Comparison of ENCODE assay signal across 10 cellular contexts in genomic region chr4:74097631-74098550, GRCh38. TPM values are rescaled to one million over a fixed set of nuclear protein-coding genes. Genes with fewer than 3 reads are reported as not detected.
DNase-seq lines count a peak whose midpoint lies in the region; ATAC-seq lines count a peak whose summit lies in the region.
"Had no signal": no experiment of that assay in that cellular context is flagged by ENCODE, and none has a peak within 500 bp of the region (broad histone marks: within the 10 kb centered on the region; RNA-seq: fewer than 3 reads in every experiment).

No MANE protein-coding gene starts in this region.

- DNase-seq in NCI-H510A treated with DMSO at 0.1 percent for 48 hours (lab: John Stamatoyannopoulos, UW) (peak; percentile 33), NCI-H510A (lab: John Stamatoyannopoulos, UW) (no peak), NCI-H2029 treated with DMSO at 0.1 percent for 48 hours (lab: John Stamatoyannopoulos, UW) (no peak), HT-29 (ENCODE audit: low spot score) (no peak)
- DNase-seq in activated naive CD8-positive, alpha-beta T cell treated with anti-CD3 and anti-CD28 coated beads, Interleukin-2, amount 10 ng/mL, durations not matched to agents 7 days and 5 days = no peak
- no peak for DNase-seq in stimulated activated effector memory CD8-positive, alpha-beta T cell treated with anti-CD3 and anti-CD28 coated beads, Interleukin-12 subunit alpha, Interleukin-12 subunit beta, amount 100 ng/mL, for 72 hours (ENCODE audit: low spot score in 2 of 2)
- DNase-seq: NCI-H1105 had no signal

- POLR2A ChIA-PET in activated naive CD8-positive, alpha-beta T cell treated with anti-CD3 and anti-CD28 coated beads, Interleukin-2, amount 10 ng/mL, durations not matched to agents 7 days and 5 days (lab: Charles Lee) = no interaction called here

- peaks cover 57% of the 10 kb centered on the region for H3K27me3 Mint-ChIP-seq in activated naive CD8-positive, alpha-beta T cell treated with anti-CD3 and anti-CD28 coated beads, Interleukin-2, amount 10 ng/mL, durations not matched to agents 7 days and 5 days

- peaks cover 6% of the 10 kb centered on the region for H3K4me1 Mint-ChIP-seq in activated naive CD8-positive, alpha-beta T cell treated with anti-CD3 and anti-CD28 coated beads, Interleukin-2, amount 10 ng/mL, durations not matched to agents 7 days and 5 days
- peaks cover 6% of the 10 kb centered on the region for H3K4me1 Mint-ChIP-seq in stimulated activated effector memory CD8-positive, alpha-beta T cell treated with anti-CD3 and anti-CD28 coated beads, Interleukin-12 subunit alpha, Interleukin-12 subunit beta, amount 100 ng/mL, for 72 hours

- H3K27ac Mint-ChIP-seq in activated naive CD8-positive, alpha-beta T cell treated with anti-CD3 and anti-CD28 coated beads, Interleukin-2, amount 10 ng/mL, durations not matched to agents 7 days and 5 days = no peak overlapping the region
- no peak overlapping the region for H3K27ac Mint-ChIP-seq in stimulated activated effector memory CD8-positive, alpha-beta T cell treated with anti-CD3 and anti-CD28 coated beads, Interleukin-12 subunit alpha, Interleukin-12 subunit beta, amount 100 ng/mL, for 72 hours
- H3K27ac Mint-ChIP-seq: activated naive CD4-positive, alpha-beta T cell treated with anti-CD3 and anti-CD28 coated beads, Interleukin-2, amount 50 U/mL, for 72 hours had no signal

- H3K27me3 ChIP-seq in iPS-20b (ENCODE audit: insufficient read depth, low read length) = peaks cover 27% of the 10 kb centered on the region

- no peaks in the 10 kb centered on the region for H3K36me3 Mint-ChIP-seq in activated naive CD8-positive, alpha-beta T cell treated with anti-CD3 and anti-CD28 coated beads, Interleukin-2, amount 10 ng/mL, durations not matched to agents 7 days and 5 days
- no peaks in the 10 kb centered on the region for H3K36me3 Mint-ChIP-seq in stimulated activated effector memory CD8-positive, alpha-beta T cell treated with anti-CD3 and anti-CD28 coated beads, Interleukin-12 subunit alpha, Interleukin-12 subunit beta, amount 100 ng/mL, for 72 hours

- H3K27ac ChIP-seq in iPS-20b (ENCODE audit: low read length) = no peak overlapping the region

- peak overlapping the region; percentile 77; the same call in 1 of the 2 replicates for H3K4me3 ChIP-seq in iPS-20b (ENCODE audit: low read length)

- H3K36me3 ChIP-seq in iPS-20b (ENCODE audit: insufficient read depth, low read depth, low read length) = no peaks in the 10 kb centered on the region

- H3K9me3 Mint-ChIP-seq in activated naive CD8-positive, alpha-beta T cell treated with anti-CD3 and anti-CD28 coated beads, Interleukin-2, amount 10 ng/mL, durations not matched to agents 7 days and 5 days = no peaks in the 10 kb centered on the region
- H3K9me3 Mint-ChIP-seq in stimulated activated effector memory CD8-positive, alpha-beta T cell treated with anti-CD3 and anti-CD28 coated beads, Interleukin-12 subunit alpha, Interleukin-12 subunit beta, amount 100 ng/mL, for 72 hours = no peaks in the 10 kb centered on the region
- H3K9me3 Mint-ChIP-seq: activated naive CD4-positive, alpha-beta T cell treated with anti-CD3 and anti-CD28 coated beads, Interleukin-2, amount 50 U/mL, for 72 hours had no signal

- no peaks in the 10 kb centered on the region for H3K9me3 ChIP-seq in iPS-20b (ENCODE audit: insufficient read depth, low read depth, low read length)

- peak overlapping the region; percentile 40; the same call in 1 of the 2 replicates for H3K9ac ChIP-seq in iPS-20b (ENCODE audit: low read depth, low read length)

- no peaks in the 10 kb centered on the region for H3K4me1 ChIP-seq in iPS-20b (ENCODE audit: insufficient read depth, low read length)

- ATAC-seq in activated naive CD8-positive, alpha-beta T cell treated with anti-CD3 and anti-CD28 coated beads, Interleukin-2, amount 10 ng/mL, durations not matched to agents 7 days and 5 days (ENCODE audit: low read depth) = no peak
- ATAC-seq in stimulated activated effector memory CD8-positive, alpha-beta T cell treated with anti-CD3 and anti-CD28 coated beads, Interleukin-12 subunit alpha, Interleukin-12 subunit beta, amount 100 ng/mL, for 72 hours = no peak
- no peak for ATAC-seq in HG03108 (IDR thresholded peaks at IDR 0.05; ENCODE audit: unreplicated experiment)

- peak overlapping the region; percentile 60 for H3K4me3 Mint-ChIP-seq in activated naive CD8-positive, alpha-beta T cell treated with anti-CD3 and anti-CD28 coated beads, Interleukin-2, amount 10 ng/mL, durations not matched to agents 7 days and 5 days
- peak overlapping the region; percentile 39 for H3K4me3 Mint-ChIP-seq in stimulated activated effector memory CD8-positive, alpha-beta T cell treated with anti-CD3 and anti-CD28 coated beads, Interleukin-12 subunit alpha, Interleukin-12 subunit beta, amount 100 ng/mL, for 72 hours

RNA-seq across cellular contexts. Expression of gene CXCL2, which starts 1.1 kb away (rescaled TPM):
- total RNA-seq in activated naive CD8-positive, alpha-beta T cell treated with anti-CD3 and anti-CD28 coated beads, Interleukin-2, amount 10 ng/mL, durations not matched to agents 7 days and 5 days = under 1 TPM in 1 of 2 experiments, not detected in 1; 0.82 TPM
- 3.1 and 8.3 TPM in 2 replicates for total RNA-seq in HT-29 (2014; rRNA removed; shearing (Covaris generic))
- total RNA-seq: activated naive CD4-positive, alpha-beta T cell treated with anti-CD3 and anti-CD28 coated beads, Interleukin-2, amount 50 U/mL, for 72 hours had no signal

RNA-seq across cellular contexts. Expression of gene CXCL3, which starts 59.4 kb away (rescaled TPM):
- total RNA-seq in activated naive CD8-positive, alpha-beta T cell treated with anti-CD3 and anti-CD28 coated beads, Interleukin-2, amount 10 ng/mL, durations not matched to agents 7 days and 5 days = under 1 TPM in 1 of 2 experiments, not detected in 1; 0.17 TPM
- 1.1 and 1.5 TPM in 2 replicates for total RNA-seq in HT-29 (2014; rRNA removed; shearing (Covaris generic))
- total RNA-seq: activated naive CD4-positive, alpha-beta T cell treated with anti-CD3 and anti-CD28 coated beads, Interleukin-2, amount 50 U/mL, for 72 hours had no signal
